1 cellular context compared by ENCODE assay signal in the genomic region with DNA sequence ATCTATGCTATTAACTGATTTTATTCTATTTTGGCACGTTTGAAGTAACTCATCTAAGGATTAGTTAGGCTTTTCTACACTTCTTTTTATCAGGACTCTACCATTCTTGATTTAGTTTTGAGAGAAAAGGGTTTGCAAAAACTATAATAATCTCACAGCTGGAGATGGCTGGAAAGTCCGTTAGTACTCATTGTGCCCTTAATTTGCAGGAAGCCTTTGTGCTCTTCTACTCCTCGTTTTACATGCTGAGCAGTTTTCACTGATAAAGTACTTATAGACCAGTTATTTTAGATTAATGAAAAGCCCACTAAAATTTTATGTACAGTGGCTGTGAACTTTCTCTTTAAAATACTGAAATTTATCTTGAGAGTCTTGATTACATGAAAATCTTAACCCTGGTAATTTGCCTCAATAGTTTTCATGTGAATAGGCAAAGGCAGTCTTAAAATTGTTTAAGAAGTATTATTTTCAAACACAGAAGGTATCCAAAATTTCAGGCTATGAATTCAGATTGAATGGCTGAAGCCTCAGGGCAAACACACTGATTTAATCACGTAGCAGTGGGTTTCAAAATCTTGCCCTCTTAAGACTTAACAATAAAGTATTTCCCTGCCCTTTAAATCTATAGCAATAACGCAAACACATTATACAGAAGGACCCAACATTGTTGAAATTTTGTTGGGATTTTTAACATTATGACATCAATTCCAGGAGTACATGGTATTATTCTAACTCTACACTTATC.
A peak's percentile ranks its signal among the peaks of the same experiment; 100 is the strongest.
TF ChIP-seq lines count a peak whose summit lies in the region.

No MANE protein-coding gene starts in this region.

TF ChIP-seq in GM12878, 131 proteins besides CTCF, POLR2A, EP300 and RAD21:
- TF ChIP-seq, protein P1, sequence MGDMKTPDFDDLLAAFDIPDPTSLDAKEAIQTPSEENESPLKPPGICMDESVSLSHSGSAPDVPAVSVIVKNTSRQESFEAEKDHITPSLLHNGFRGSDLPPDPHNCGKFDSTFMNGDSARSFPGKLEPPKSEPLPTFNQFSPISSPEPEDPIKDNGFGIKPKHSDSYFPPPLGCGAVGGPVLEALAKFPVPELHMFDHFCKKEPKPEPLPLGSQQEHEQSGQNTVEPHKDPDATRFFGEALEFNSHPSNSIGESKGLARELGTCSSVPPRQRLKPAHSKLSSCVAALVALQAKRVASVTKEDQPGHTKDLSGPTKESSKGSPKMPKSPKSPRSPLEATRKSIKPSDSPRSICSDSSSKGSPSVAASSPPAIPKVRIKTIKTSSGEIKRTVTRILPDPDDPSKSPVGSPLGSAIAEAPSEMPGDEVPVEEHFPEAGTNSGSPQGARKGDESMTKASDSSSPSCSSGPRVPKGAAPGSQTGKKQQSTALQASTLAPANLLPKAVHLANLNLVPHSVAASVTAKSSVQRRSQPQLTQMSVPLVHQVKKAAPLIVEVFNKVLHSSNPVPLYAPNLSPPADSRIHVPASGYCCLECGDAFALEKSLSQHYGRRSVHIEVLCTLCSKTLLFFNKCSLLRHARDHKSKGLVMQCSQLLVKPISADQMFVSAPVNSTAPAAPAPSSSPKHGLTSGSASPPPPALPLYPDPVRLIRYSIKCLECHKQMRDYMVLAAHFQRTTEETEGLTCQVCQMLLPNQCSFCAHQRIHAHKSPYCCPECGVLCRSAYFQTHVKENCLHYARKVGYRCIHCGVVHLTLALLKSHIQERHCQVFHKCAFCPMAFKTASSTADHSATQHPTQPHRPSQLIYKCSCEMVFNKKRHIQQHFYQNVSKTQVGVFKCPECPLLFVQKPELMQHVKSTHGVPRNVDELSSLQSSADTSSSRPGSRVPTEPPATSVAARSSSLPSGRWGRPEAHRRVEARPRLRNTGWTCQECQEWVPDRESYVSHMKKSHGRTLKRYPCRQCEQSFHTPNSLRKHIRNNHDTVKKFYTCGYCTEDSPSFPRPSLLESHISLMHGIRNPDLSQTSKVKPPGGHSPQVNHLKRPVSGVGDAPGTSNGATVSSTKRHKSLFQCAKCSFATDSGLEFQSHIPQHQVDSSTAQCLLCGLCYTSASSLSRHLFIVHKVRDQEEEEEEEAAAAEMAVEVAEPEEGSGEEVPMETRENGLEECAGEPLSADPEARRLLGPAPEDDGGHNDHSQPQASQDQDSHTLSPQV (IDR thresholded peaks at IDR 0.05): no peak
- TF ChIP-seq HDAC2 (IDR thresholded peaks at IDR 0.05): no peak
- no peak for TF ChIP-seq ZNF24 (IDR thresholded peaks at IDR 0.05)
- no peak for TF ChIP-seq NR2C2 (IDR thresholded peaks at IDR 0.05; ENCODE audit: borderline replicate concordance, control insufficient read depth, insufficient read length, low read depth)
- no peak for TF ChIP-seq GABPA (IDR thresholded peaks at IDR 0.05; ENCODE audit: low read depth)
- no peak for TF ChIP-seq RUNX3 (IDR thresholded peaks at IDR 0.05; ENCODE audit: low read length)
- TF ChIP-seq NFIC (IDR thresholded peaks at IDR 0.05; ENCODE audit: low read depth, low read length): 0 out of 2 replicates have a peak, but pooled peaks have one; percentile 2
